In the genomic region with DNA sequence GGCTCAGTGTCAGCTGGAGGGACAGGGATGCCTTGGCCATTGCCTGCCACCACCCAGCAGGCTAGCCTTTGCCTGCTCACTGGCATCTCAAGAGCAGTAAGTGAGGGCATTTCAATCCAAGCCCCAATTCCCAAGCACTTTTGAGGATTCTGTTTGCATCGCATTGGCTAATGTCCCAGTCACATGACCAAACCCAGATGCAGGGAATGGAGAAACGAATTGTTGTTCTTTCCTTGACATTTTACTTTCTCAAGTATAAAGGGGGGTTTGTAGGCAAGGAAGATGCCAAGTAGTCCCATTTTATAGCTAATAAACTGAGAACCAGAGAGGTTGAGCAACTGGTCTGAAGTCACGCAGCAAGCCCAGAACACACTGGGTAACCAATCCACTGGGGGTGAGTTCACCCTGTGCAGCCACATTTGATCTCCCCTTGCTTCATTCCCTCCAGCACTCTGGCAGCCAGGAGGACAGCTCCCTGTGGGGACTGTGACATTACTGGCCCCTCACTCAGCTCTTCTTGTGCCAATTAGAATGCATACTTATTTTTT, we compare ENCODE assay signal across 1 cellular context.
TF ChIP-seq lines count a peak whose summit lies in the region.

No MANE protein-coding gene starts in this region.

TF ChIP-seq in SK-N-SH treated with all-trans-retinoic acid at 6 μM for 48 hours, 23 proteins besides CTCF, POLR2A, EP300 and RAD21 (continued from another document):
- TF ChIP-seq, protein P1, sequence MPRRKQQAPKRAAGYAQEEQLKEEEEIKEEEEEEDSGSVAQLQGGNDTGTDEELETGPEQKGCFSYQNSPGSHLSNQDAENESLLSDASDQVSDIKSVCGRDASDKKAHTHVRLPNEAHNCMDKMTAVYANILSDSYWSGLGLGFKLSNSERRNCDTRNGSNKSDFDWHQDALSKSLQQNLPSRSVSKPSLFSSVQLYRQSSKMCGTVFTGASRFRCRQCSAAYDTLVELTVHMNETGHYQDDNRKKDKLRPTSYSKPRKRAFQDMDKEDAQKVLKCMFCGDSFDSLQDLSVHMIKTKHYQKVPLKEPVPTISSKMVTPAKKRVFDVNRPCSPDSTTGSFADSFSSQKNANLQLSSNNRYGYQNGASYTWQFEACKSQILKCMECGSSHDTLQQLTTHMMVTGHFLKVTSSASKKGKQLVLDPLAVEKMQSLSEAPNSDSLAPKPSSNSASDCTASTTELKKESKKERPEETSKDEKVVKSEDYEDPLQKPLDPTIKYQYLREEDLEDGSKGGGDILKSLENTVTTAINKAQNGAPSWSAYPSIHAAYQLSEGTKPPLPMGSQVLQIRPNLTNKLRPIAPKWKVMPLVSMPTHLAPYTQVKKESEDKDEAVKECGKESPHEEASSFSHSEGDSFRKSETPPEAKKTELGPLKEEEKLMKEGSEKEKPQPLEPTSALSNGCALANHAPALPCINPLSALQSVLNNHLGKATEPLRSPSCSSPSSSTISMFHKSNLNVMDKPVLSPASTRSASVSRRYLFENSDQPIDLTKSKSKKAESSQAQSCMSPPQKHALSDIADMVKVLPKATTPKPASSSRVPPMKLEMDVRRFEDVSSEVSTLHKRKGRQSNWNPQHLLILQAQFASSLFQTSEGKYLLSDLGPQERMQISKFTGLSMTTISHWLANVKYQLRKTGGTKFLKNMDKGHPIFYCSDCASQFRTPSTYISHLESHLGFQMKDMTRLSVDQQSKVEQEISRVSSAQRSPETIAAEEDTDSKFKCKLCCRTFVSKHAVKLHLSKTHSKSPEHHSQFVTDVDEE (CRISPR knock-in tag; IDR thresholded peaks at IDR 0.05), result no peak
- TF ChIP-seq BACH2 (CRISPR knock-in tag; IDR thresholded peaks at IDR 0.05; ENCODE audit: borderline replicate concordance) (no peak), RARB (CRISPR knock-in tag; IDR thresholded peaks at IDR 0.05) (no peak), ZNF8 (CRISPR knock-in tag; IDR thresholded peaks at IDR 0.05) (no peak), ZFP30 (CRISPR knock-in tag; IDR thresholded peaks at IDR 0.05) (no peak), ARNTL (CRISPR knock-in tag; IDR thresholded peaks at IDR 0.05; ENCODE audit: borderline replicate concordance, low read depth) (no peak), ESRRG (CRISPR knock-in tag; IDR thresholded peaks at IDR 0.05) (no peak)
- TF ChIP-seq, protein P2, sequence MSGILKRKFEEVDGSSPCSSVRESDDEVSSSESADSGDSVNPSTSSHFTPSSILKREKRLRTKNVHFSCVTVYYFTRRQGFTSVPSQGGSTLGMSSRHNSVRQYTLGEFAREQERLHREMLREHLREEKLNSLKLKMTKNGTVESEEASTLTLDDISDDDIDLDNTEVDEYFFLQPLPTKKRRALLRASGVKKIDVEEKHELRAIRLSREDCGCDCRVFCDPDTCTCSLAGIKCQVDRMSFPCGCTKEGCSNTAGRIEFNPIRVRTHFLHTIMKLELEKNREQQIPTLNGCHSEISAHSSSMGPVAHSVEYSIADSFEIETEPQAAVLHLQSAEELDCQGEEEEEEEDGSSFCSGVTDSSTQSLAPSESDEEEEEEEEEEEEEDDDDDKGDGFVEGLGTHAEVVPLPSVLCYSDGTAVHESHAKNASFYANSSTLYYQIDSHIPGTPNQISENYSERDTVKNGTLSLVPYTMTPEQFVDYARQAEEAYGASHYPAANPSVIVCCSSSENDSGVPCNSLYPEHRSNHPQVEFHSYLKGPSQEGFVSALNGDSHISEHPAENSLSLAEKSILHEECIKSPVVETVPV (CRISPR knock-in tag; IDR thresholded peaks at IDR 0.05), result no peak
